Comparison of ENCODE assay signal across 21 cellular contexts in the genomic region with DNA sequence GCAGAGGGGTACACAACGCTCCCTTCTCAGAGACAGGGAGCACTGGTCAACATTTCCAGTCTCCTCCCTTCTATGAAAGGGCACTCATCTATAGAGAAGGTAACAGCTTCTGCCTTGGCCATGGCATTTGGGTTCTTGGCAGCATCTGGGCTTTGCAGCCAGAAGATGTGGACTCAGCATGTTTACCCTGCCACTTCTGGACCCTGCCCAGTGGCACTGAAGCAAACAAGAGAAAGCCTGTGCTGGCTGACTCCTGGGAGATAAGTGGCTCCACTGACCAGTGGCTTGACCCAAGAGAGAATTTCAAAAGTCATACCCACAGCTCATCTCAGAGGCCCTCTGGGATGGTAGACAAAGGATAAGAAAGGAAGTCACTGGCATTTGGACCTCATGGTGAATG. TPM values are rescaled to one million over a fixed set of nuclear protein-coding genes. Genes with fewer than 3 reads are reported as not detected.
A peak's percentile ranks its signal among the peaks of the same experiment; 100 is the strongest.
DNase-seq lines count a peak whose midpoint lies in the region; ATAC-seq and TF ChIP-seq lines count a peak whose summit lies in the region.
"Had no signal": no experiment of that assay in that cellular context is flagged by ENCODE, and none has a peak within 500 bp of the region (broad histone marks: within the 10 kb centered on the region; RNA-seq: fewer than 3 reads in every experiment).

No MANE protein-coding gene starts in this region.

- no peak for ATAC-seq in GM21515 (IDR thresholded peaks at IDR 0.05; ENCODE audit: unreplicated experiment)
- ATAC-seq in GM18502 (IDR thresholded peaks at IDR 0.05; ENCODE audit: poor library complexity, unreplicated experiment), result no peak
- ATAC-seq: A549; CD8-positive, alpha-beta T cell; PC-3 had no signal

- peak overlapping the region; percentile 17 for H3K27ac ChIP-seq in C4-2B
- H3K27ac ChIP-seq: A549, BLaER1 had no signal

- DNase-seq in NCI-H2196 (lab: John Stamatoyannopoulos, UW; ENCODE audit: unreplicated experiment) (peak; percentile 65), globus pallidus (ENCODE audit: low spot score) (peak; percentile 8), osteocyte (ENCODE audit: extremely low spot score, unreplicated experiment) (peak; percentile 70), iPS-NIHi11 (ENCODE audit: low spot score) (no peak)
- DNase-seq: Calu3; CD8-positive, alpha-beta T cell; H7; HFFc6; KG1; MV-4-11; NCI-H1436 treated with DMSO at 0.1 percent for 48 hours; NCI-H2081; NCI-H2171 treated with DMSO at 0.1 percent for 48 hours; NCI-H510A; NCI-H748 treated with DMSO at 0.1 percent for 48 hours; PC-3 had no signal

- no peak for TF ChIP-seq CTCF in C4-2B (conservative IDR thresholded peaks at IDR 0.05)
- no peak for TF ChIP-seq CTCF in osteocyte (IDR thresholded peaks at IDR 0.05)

- H3K4me1 Mint-ChIP-seq in osteocyte (ENCODE audit: unreplicated experiment), result peaks cover 25% of the 10 kb centered on the region

- peaks cover 7% of the 10 kb centered on the region for H3K27me3 Mint-ChIP-seq in osteocyte (ENCODE audit: unreplicated experiment)

- H3K27ac Mint-ChIP-seq in osteocyte (ENCODE audit: unreplicated experiment), result no peak overlapping the region
- H3K27ac Mint-ChIP-seq: CD8-positive, alpha-beta T cell; HFFc6 had no signal

- no peaks in the 10 kb centered on the region for H3K9me3 Mint-ChIP-seq in osteocyte (ENCODE audit: unreplicated experiment)
- H3K9me3 Mint-ChIP-seq: CD8-positive, alpha-beta T cell; HFFc6 had no signal

- peaks cover 11% of the 10 kb centered on the region for H3K36me3 Mint-ChIP-seq in osteocyte (ENCODE audit: unreplicated experiment)
- H3K36me3 Mint-ChIP-seq: CD8-positive, alpha-beta T cell had no signal

- H3K4me3 Mint-ChIP-seq in osteocyte (ENCODE audit: unreplicated experiment), result no peak overlapping the region
- H3K4me3 Mint-ChIP-seq: CD8-positive, alpha-beta T cell; HFFc6 had no signal

RNA-seq across cellular contexts. Expression of a gene that starts 8.0 kb away (rescaled TPM):
- total RNA-seq in osteocyte, result 1.0 and 2.1 TPM in 2 replicates
